In the genomic region with DNA sequence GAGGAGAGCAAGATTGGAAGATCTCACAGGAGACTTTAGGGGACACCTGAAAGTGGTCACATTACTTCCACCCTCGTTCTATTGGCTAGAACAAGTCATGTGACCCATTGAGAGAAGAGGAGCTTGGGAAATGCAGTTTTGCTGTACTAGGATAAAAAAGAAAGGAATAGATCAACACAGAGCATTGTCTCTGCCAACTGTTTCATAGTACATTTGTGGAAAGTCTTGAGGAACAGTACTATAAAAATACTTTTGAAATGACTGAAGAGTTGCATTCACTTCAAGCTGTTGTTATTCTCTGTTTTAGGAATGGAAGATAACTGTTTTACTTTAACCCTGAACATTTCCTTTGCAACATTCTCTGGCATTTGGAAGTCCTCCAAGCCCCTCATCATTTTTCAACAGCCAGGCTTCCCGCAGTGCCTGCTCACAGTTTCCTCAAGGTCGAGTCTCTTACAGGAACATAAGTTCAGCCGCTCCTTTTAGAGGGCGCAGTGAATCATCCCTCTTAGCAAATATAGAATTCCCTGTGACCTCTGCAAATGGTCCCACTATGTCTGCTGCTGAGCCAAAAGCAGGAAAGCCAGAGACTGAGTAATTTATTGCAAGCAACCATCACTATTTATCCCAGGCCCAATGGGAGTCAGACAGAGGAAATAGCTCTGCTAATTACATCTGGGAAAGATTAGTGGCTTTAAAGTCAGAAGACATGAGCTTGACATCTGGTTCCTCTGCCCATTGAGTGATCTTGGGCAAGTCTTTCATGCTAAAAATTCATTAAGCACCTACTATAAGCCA, we compare ENCODE assay signal across 8 cellular contexts. TPM values are rescaled to one million over a fixed set of nuclear protein-coding genes. Genes with fewer than 3 reads are reported as not detected.
A peak's percentile ranks its signal among the peaks of the same experiment; 100 is the strongest.
DNase-seq lines count a peak whose midpoint lies in the region; ATAC-seq, FAIRE-seq and TF ChIP-seq lines count a peak whose summit lies in the region.

No MANE protein-coding gene starts in this region.

- DNase-seq in HFFc6 (peak; percentile 96), body of pancreas (peak; percentile 11 to 60 (median 26)), kidney (peak; percentile 86), NCI-H510A (lab: John Stamatoyannopoulos, UW) (no peak), CD1c-positive myeloid dendritic cell (ENCODE audit: extremely low spot score) (no peak), erythroblast (lab: John Stamatoyannopoulos, UW) (no peak)

- no peak overlapping the region for H3K4me3 ChIP-seq in body of pancreas
- H3K4me3 ChIP-seq in kidney (ENCODE audit: low read length in 2 of 2), result no peak overlapping the region
- peak overlapping the region; percentile 18 to 47 for H3K4me3 ChIP-seq in stomach smooth muscle (ENCODE audit: low read length in 2 of 2)

- no peaks in the 10 kb centered on the region for H3K27me3 ChIP-seq in body of pancreas
- H3K27me3 ChIP-seq in stomach smooth muscle (ENCODE audit: control insufficient read depth in 1 of 2, insufficient read depth in 2 of 2, low read length in 2 of 2), result no peaks in the 10 kb centered on the region

- H3K4me1 Mint-ChIP-seq in HFFc6 (ENCODE audit: low read depth), result peaks cover 32% of the 10 kb centered on the region

- peak overlapping the region; percentile 89 for H3K27ac Mint-ChIP-seq in HFFc6

- intact Hi-C loops in body of pancreas (cut with DNase I), result no loop called here
- intact Hi-C loops in kidney (cut with DNase I), result no loop called here

- H3K36me3 ChIP-seq in body of pancreas (replicated peaks in 1 of 2; ENCODE audit: insufficient read depth in 1 of 2, low read depth in 2 of 2) (no peaks in the 10 kb centered on the region), kidney (ENCODE audit: control insufficient read depth in 1 of 2, insufficient read depth in 2 of 2, low read length in 2 of 2) (no peaks in the 10 kb centered on the region), stomach smooth muscle (ENCODE audit: control insufficient read depth in 2 of 2, insufficient read depth in 2 of 2, low read length in 2 of 2) (no peaks in the 10 kb centered on the region)

- H3K27me3 Mint-ChIP-seq in HFFc6 (ENCODE audit: insufficient read depth), result peaks cover 3% of the 10 kb centered on the region

- H3K9ac ChIP-seq in kidney (ENCODE audit: low read length in 2 of 2) (no peak overlapping the region), stomach smooth muscle (ENCODE audit: low read length in 2 of 2) (no peak overlapping the region)

- H3K4me1 ChIP-seq in body of pancreas (no peaks in the 10 kb centered on the region), kidney (ENCODE audit: control insufficient read depth in 1 of 2, insufficient read depth in 1 of 2, low read depth in 1 of 2, low read length in 2 of 2) (no peaks in the 10 kb centered on the region), stomach smooth muscle (ENCODE audit: control insufficient read depth, insufficient read depth, low read length) (peaks cover 5% of the 10 kb centered on the region)

- H3K9me3 ChIP-seq in body of pancreas (no peaks in the 10 kb centered on the region), kidney (ENCODE audit: control insufficient read depth in 1 of 2, low read length in 2 of 2) (no peaks in the 10 kb centered on the region), stomach smooth muscle (ENCODE audit: control insufficient read depth in 2 of 2, low read length in 2 of 2) (no peaks in the 10 kb centered on the region)

- H3K9me3 Mint-ChIP-seq in HFFc6, result no peaks in the 10 kb centered on the region

- no peaks in the 10 kb centered on the region for H3K36me3 Mint-ChIP-seq in HFFc6 (ENCODE audit: low read depth)

- H3K27ac ChIP-seq in body of pancreas, result no peak overlapping the region
- H3K27ac ChIP-seq in kidney (ENCODE audit: low read depth in 2 of 2, low read length in 2 of 2), result no peak overlapping the region
- peak overlapping the region; percentile 69 for H3K27ac ChIP-seq in stomach smooth muscle (ENCODE audit: low read length)

- 22 to 27% methylated on average over 5 of the region's 5 CpGs for WGBS in body of pancreas, 2 donors

- TF ChIP-seq CTCF in HFFc6 (IDR thresholded peaks at IDR 0.05) (no peak), body of pancreas (IDR thresholded peaks at IDR 0.05) (no peak), kidney (IDR thresholded peaks at IDR 0.05; ENCODE audit: borderline replicate concordance, extremely low read depth, insufficient read depth) (no peak)

- peak overlapping the region; percentile 82 for H3K4me3 Mint-ChIP-seq in HFFc6

- FAIRE-seq in kidney (lab: Jason Lieb, UNC), result no peak

- ATAC-seq in body of pancreas (peak; percentile 74), GM19035 (IDR thresholded peaks at IDR 0.05; ENCODE audit: unreplicated experiment) (no peak)

- no peak for TF ChIP-seq POLR2A in body of pancreas (IDR thresholded peaks at IDR 0.05)
- TF ChIP-seq POLR2A in erythroblast (IDR thresholded peaks at IDR 0.05; ENCODE audit: low read length), result no peak

RNA-seq across cellular contexts. Expression of a gene that starts 40.7 kb away (rescaled TPM):
- 10 to 100 TPM; 49.2 to 69.6 (median 58.8) TPM for total RNA-seq in HFFc6 (2021; fragmentation: NEBNext Ultra II Directional; extraction: Animal tissue kit (Norgen Biotek cat#: 25700))
- total RNA-seq in body of pancreas, result 10 to 100 TPM; 15.5 to 25.7 TPM
- 45.8 TPM for total RNA-seq in kidney
- polyA plus RNA-seq in kidney (ENCODE audit: insufficient read depth, low read depth, low replicate concordance), result 101 TPM

RNA-seq across cellular contexts. Expression of a gene that starts 40.9 kb away (rescaled TPM):
- total RNA-seq in HFFc6 (2021; fragmentation: NEBNext Ultra II Directional; extraction: Animal tissue kit (Norgen Biotek cat#: 25700)), result 100 to 1,000 TPM; 105 to 140 (median 115) TPM
- total RNA-seq in body of pancreas, result 10 to 100 TPM; 28.0 to 32.7 TPM
- 60.5 TPM for total RNA-seq in kidney
- 202 TPM for polyA plus RNA-seq in kidney (ENCODE audit: insufficient read depth, low read depth, low replicate concordance)

Comparison
In these comparisons a context has a peak if more than half of its experiments do, and no peak if none do; other contexts are left out.
1. DNase-seq: peak in HFFc6 (single experiment), body of pancreas (4 of 4) and kidney (single experiment); none in NCI-H510A (single experiment), CD1c-positive myeloid dendritic cell (single experiment) and erythroblast (0 of 2).
2. H3K4me3 ChIP-seq: peak in stomach smooth muscle (2 of 2); none in body of pancreas (0 of 2) and kidney (0 of 2).